ENCODE assay signal across 1 cellular context in the genomic region with DNA sequence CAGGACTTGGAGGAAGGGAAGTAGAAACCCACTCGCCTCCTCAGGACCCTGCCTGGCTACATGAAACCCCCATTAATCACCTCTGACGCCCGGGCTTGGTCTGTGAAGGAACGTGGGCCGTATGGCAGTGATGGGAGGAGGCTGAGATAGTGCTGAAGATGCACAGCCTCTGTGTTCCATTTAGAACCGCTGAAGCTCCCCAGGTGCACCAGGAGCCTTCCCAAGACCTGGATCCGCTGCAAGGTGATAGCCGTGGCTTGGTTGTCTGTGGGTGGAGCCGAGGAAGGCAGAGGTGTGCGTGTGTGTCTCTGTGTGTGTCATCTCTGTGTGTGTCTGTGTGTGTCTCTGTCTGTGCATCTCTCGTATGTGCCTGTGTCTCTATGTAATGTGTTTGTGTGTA.
TF ChIP-seq lines count a peak whose summit lies in the region.

No MANE protein-coding gene starts in this region.

TF ChIP-seq in IMR-90, 13 proteins besides CTCF, POLR2A, EP300 and RAD21:
- TF ChIP-seq, protein P1, sequence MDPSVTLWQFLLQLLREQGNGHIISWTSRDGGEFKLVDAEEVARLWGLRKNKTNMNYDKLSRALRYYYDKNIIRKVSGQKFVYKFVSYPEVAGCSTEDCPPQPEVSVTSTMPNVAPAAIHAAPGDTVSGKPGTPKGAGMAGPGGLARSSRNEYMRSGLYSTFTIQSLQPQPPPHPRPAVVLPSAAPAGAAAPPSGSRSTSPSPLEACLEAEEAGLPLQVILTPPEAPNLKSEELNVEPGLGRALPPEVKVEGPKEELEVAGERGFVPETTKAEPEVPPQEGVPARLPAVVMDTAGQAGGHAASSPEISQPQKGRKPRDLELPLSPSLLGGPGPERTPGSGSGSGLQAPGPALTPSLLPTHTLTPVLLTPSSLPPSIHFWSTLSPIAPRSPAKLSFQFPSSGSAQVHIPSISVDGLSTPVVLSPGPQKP (IDR thresholded peaks at IDR 0.05; ENCODE audit: borderline replicate concordance, low read depth, low read length) = no peak
- no peak for TF ChIP-seq RCOR1 (IDR thresholded peaks at IDR 0.05; ENCODE audit: insufficient replicate concordance, low read length)
- TF ChIP-seq, protein P2, sequence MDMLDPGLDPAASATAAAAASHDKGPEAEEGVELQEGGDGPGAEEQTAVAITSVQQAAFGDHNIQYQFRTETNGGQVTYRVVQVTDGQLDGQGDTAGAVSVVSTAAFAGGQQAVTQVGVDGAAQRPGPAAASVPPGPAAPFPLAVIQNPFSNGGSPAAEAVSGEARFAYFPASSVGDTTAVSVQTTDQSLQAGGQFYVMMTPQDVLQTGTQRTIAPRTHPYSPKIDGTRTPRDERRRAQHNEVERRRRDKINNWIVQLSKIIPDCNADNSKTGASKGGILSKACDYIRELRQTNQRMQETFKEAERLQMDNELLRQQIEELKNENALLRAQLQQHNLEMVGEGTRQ (IDR thresholded peaks at IDR 0.05; ENCODE audit: low read depth, low read length) = no peak
- no peak for TF ChIP-seq FOS (IDR thresholded peaks at IDR 0.05; ENCODE audit: low read depth, low read length)
- no peak for TF ChIP-seq SMC3 (IDR thresholded peaks at IDR 0.05; ENCODE audit: low read depth, low read length)
- TF ChIP-seq MAFK (IDR thresholded peaks at IDR 0.05; ENCODE audit: low read depth, low read length) = no peak
- no peak for TF ChIP-seq BHLHE40 (IDR thresholded peaks at IDR 0.05; ENCODE audit: low read depth, low read length)
- TF ChIP-seq CEBPB (IDR thresholded peaks at IDR 0.05; ENCODE audit: low read depth, low read length) = no peak
- TF ChIP-seq MXI1 (IDR thresholded peaks at IDR 0.05; ENCODE audit: borderline replicate concordance, low read depth, low read length) = no peak
- no peak for TF ChIP-seq CHD1 (IDR thresholded peaks at IDR 0.05; ENCODE audit: low read depth, low read length)
- TF ChIP-seq MAZ (IDR thresholded peaks at IDR 0.05; ENCODE audit: borderline replicate concordance, low read depth, low read length) = no peak
- TF ChIP-seq RFX5 (IDR thresholded peaks at IDR 0.05; ENCODE audit: low read depth, low read length) = no peak
- no peak for TF ChIP-seq NFE2L2 (IDR thresholded peaks at IDR 0.05; ENCODE audit: low read depth, low read length)
TF ChIP-seq in IMR-90: peak in this region for 0.
